In the genomic region with DNA sequence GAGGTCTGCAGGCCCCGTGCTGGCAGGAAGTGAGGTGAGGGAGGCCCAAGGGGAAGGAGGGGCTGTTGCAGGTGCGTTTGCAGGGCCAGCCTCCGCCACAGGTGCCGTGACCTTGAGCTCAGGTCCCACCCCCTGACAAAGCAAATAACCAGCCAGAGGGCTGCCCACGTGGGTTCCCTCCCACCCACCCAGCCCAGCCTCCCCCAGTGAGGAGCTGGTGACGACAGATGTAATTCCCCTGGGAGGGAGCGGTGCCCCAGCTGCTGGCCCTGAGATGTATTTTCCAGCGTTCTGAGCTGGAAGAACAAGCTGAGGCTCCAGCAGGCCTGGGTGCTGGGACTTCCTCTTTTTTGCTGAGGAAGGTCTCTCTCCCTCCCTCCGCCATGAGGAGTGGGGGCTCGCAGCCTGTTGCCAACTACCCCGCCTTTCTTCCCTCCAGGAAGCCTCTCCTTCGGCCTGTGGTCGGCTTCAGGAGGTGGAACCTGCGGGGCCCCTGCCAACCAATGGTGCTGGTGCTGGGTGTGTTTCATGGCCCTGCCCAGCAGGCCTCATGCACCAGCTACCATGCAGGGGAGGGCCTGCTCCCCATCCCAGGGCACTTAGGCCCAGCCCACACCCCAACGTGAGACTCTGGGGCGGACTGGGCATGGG, we compare ENCODE assay signal across 15 cellular contexts.
A peak's percentile ranks its signal among the peaks of the same experiment; 100 is the strongest.
DNase-seq lines count a peak whose midpoint lies in the region; ATAC-seq and TF ChIP-seq lines count a peak whose summit lies in the region.
"Had no signal": no experiment of that assay in that cellular context is flagged by ENCODE, and none has a peak within 500 bp of the region (broad histone marks: within the 10 kb centered on the region; RNA-seq: fewer than 3 reads in every experiment).

No MANE protein-coding gene starts in this region.

- H3K36me3 ChIP-seq in tibial nerve = no peaks in the 10 kb centered on the region

- H3K27ac ChIP-seq in layer of hippocampus (ENCODE audit: low read depth, low read length) (peak overlapping the region; percentile 74), tibial nerve (peak overlapping the region; percentile 71 to 88 (median 83))
- H3K27ac ChIP-seq: RWPE1 had no signal

- peak in 1 of 2 donors; percentile 26 for TF ChIP-seq POLR2A in tibial nerve (IDR thresholded peaks at IDR 0.05)

- H3K9me3 ChIP-seq in tibial nerve = no peaks in the 10 kb centered on the region

- 43 to 45% methylated on average over 12 of the region's 16 CpGs for WGBS in tibial nerve, 2 donors

- H3K27me3 ChIP-seq in layer of hippocampus (ENCODE audit: control insufficient read depth, insufficient read depth, low read length) (peaks cover 3% of the 10 kb centered on the region), tibial nerve (peaks cover 0 to 20% of the 10 kb centered on the region in 2 donors)

- no peak for TF ChIP-seq CTCF in tibial nerve (IDR thresholded peaks at IDR 0.05)

- peaks cover 0 to 78% (median 40%) of the 10 kb centered on the region in 4 donors for H3K4me1 ChIP-seq in tibial nerve

- H3K4me3 ChIP-seq in tibial nerve = no peak overlapping the region

- DNase-seq in NCI-H1436 (lab: John Stamatoyannopoulos, UW) (peak; percentile 25), NCI-H1436 treated with DMSO at 0.1 percent for 48 hours (lab: John Stamatoyannopoulos, UW) (no peak), SW480 (ENCODE audit: low spot score) (peak; percentile 39), tibial nerve (ENCODE audit: low spot score in 2 of 2) (no peak), COLO829 (ENCODE audit: low spot score) (no peak)
- DNase-seq: activated CD4-positive, alpha-beta T cell treated with anti-CD3 and anti-CD28 coated beads for 1 hour; DND-41; islet precursor cell; NCI-H2029; occipital lobe; stimulated activated naive CD8-positive, alpha-beta T cell treated with anti-CD3 and anti-CD28 coated beads, Interleukin-15, Interleukin-2, amounts not matched to agents 100 U/mL and 50 U/mL, for 24 hours had no signal

- TF ChIP-seq EP300 in tibial nerve (IDR thresholded peaks at IDR 0.05) = peak in 1 of 2 donors; percentile 66

- ATAC-seq in HG02642 (IDR thresholded peaks at IDR 0.05; ENCODE audit: poor library complexity, unreplicated experiment) = no peak
- ATAC-seq in HG02763 (IDR thresholded peaks at IDR 0.05; ENCODE audit: unreplicated experiment) = no peak
- ATAC-seq: stimulated activated naive CD8-positive, alpha-beta T cell treated with anti-CD3 and anti-CD28 coated beads, Interleukin-15, Interleukin-2, amounts not matched to agents 100 U/mL and 50 U/mL, for 24 hours had no signal

Comparison
In these comparisons a context has a peak if more than half of its experiments do, and no peak if none do; other contexts are left out.
1. DNase-seq: peak in NCI-H1436 (single experiment) and SW480 (single experiment); none in NCI-H1436 treated with DMSO at 0.1 percent for 48 hours (single experiment), tibial nerve (0 of 2) and COLO829 (single experiment).